In the genomic region with DNA sequence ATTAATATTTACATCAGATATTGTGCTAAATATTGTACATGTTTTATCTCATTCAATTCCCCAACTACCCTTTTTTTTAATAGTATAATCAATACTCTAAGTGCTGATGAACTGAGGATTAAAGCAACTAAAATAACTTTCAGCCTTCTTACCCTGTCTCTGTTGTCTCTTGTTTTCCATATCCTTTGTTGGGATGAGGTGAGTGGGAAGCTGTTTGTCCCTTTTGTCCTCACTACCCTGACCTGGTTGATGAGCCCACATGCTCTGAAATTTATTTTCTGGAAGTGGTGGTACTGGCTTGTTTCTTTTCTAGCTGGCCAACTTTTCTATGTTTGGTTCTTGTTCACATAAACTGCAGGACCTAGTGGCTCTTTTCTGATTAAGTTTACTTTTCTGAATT, we compare ENCODE assay signal across 2 cellular contexts.
TF ChIP-seq lines count a peak whose summit lies in the region.

No MANE protein-coding gene starts in this region.

TF ChIP-seq in GM23338, 12 proteins besides CTCF, POLR2A, EP300 and RAD21:
- no peak for TF ChIP-seq ZNF114 (CRISPR knock-in tag; IDR thresholded peaks at IDR 0.05)
- TF ChIP-seq ZNF462 (CRISPR knock-in tag; IDR thresholded peaks at IDR 0.05): no peak
TF ChIP-seq in GM23338: peak in this region for 0.

TF ChIP-seq in WTC11, 78 proteins besides CTCF, POLR2A, EP300 and RAD21:
- TF ChIP-seq FOXP1 (CRISPR knock-in tag; IDR thresholded peaks at IDR 0.05; ENCODE audit: borderline replicate concordance) (no peak), ZBTB21 (CRISPR knock-in tag; IDR thresholded peaks at IDR 0.05; ENCODE audit: borderline replicate concordance) (no peak), ZNF396 (CRISPR knock-in tag; IDR thresholded peaks at IDR 0.05; ENCODE audit: borderline replicate concordance) (no peak), NFE2L1 (CRISPR knock-in tag; IDR thresholded peaks at IDR 0.05) (no peak), ZNF219 (CRISPR knock-in tag; IDR thresholded peaks at IDR 0.05; ENCODE audit: borderline replicate concordance) (no peak), SMAD4 (CRISPR knock-in tag; IDR thresholded peaks at IDR 0.05) (no peak), IRF2 (CRISPR knock-in tag; IDR thresholded peaks at IDR 0.05; ENCODE audit: borderline replicate concordance, low read depth) (no peak), RORB (CRISPR knock-in tag; IDR thresholded peaks at IDR 0.05) (no peak), NFYB (CRISPR knock-in tag; conservative IDR thresholded peaks at IDR 0.05; ENCODE audit: low read depth) (no peak)
- TF ChIP-seq, protein P1, sequence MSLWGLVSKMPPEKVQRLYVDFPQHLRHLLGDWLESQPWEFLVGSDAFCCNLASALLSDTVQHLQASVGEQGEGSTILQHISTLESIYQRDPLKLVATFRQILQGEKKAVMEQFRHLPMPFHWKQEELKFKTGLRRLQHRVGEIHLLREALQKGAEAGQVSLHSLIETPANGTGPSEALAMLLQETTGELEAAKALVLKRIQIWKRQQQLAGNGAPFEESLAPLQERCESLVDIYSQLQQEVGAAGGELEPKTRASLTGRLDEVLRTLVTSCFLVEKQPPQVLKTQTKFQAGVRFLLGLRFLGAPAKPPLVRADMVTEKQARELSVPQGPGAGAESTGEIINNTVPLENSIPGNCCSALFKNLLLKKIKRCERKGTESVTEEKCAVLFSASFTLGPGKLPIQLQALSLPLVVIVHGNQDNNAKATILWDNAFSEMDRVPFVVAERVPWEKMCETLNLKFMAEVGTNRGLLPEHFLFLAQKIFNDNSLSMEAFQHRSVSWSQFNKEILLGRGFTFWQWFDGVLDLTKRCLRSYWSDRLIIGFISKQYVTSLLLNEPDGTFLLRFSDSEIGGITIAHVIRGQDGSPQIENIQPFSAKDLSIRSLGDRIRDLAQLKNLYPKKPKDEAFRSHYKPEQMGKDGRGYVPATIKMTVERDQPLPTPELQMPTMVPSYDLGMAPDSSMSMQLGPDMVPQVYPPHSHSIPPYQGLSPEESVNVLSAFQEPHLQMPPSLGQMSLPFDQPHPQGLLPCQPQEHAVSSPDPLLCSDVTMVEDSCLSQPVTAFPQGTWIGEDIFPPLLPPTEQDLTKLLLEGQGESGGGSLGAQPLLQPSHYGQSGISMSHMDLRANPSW (CRISPR knock-in tag; conservative IDR thresholded peaks at IDR 0.05; ENCODE audit: low read depth): no peak
- TF ChIP-seq, protein P2, sequence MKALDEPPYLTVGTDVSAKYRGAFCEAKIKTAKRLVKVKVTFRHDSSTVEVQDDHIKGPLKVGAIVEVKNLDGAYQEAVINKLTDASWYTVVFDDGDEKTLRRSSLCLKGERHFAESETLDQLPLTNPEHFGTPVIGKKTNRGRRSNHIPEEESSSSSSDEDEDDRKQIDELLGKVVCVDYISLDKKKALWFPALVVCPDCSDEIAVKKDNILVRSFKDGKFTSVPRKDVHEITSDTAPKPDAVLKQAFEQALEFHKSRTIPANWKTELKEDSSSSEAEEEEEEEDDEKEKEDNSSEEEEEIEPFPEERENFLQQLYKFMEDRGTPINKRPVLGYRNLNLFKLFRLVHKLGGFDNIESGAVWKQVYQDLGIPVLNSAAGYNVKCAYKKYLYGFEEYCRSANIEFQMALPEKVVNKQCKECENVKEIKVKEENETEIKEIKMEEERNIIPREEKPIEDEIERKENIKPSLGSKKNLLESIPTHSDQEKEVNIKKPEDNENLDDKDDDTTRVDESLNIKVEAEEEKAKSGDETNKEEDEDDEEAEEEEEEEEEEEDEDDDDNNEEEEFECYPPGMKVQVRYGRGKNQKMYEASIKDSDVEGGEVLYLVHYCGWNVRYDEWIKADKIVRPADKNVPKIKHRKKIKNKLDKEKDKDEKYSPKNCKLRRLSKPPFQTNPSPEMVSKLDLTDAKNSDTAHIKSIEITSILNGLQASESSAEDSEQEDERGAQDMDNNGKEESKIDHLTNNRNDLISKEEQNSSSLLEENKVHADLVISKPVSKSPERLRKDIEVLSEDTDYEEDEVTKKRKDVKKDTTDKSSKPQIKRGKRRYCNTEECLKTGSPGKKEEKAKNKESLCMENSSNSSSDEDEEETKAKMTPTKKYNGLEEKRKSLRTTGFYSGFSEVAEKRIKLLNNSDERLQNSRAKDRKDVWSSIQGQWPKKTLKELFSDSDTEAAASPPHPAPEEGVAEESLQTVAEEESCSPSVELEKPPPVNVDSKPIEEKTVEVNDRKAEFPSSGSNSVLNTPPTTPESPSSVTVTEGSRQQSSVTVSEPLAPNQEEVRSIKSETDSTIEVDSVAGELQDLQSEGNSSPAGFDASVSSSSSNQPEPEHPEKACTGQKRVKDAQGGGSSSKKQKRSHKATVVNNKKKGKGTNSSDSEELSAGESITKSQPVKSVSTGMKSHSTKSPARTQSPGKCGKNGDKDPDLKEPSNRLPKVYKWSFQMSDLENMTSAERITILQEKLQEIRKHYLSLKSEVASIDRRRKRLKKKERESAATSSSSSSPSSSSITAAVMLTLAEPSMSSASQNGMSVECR (CRISPR knock-in tag; IDR thresholded peaks at IDR 0.05; ENCODE audit: borderline replicate concordance): no peak
